Comparison of ENCODE assay signal across 1 cellular context in genomic region chr10:112739219-112739969, GRCh38.
TF ChIP-seq lines count a peak whose summit lies in the region.

No MANE protein-coding gene starts in this region.

TF ChIP-seq in HepG2, 621 proteins besides CTCF, POLR2A, EP300 and RAD21 (continued from another document and continues in another):
- TF ChIP-seq ZNF142 (CRISPR knock-in tag; IDR thresholded peaks at IDR 0.05) (no peak), KLF13 (CRISPR knock-in tag; IDR thresholded peaks at IDR 0.05) (no peak), ZBED4 (CRISPR knock-in tag; IDR thresholded peaks at IDR 0.05; ENCODE audit: borderline replicate concordance) (no peak), ZBTB38 (CRISPR knock-in tag; IDR thresholded peaks at IDR 0.05) (no peak), ZNF468 (CRISPR knock-in tag; IDR thresholded peaks at IDR 0.05) (no peak), SKIL (CRISPR knock-in tag; IDR thresholded peaks at IDR 0.05; ENCODE audit: borderline replicate concordance) (0 out of 2 replicates have a peak, but pooled peaks have one; percentile 46), MYNN (CRISPR knock-in tag; IDR thresholded peaks at IDR 0.05; ENCODE audit: low read depth) (no peak), ZNF18 (CRISPR knock-in tag; IDR thresholded peaks at IDR 0.05; ENCODE audit: insufficient replicate concordance) (peak; percentile 40), ZSCAN31 (CRISPR knock-in tag; IDR thresholded peaks at IDR 0.05; ENCODE audit: low read depth) (peak; percentile 53; the same call in 1 of the 2 replicates), DDIT3 (CRISPR knock-in tag; IDR thresholded peaks at IDR 0.05) (no peak), U2AF2 (IDR thresholded peaks at IDR 0.05; ENCODE audit: low read depth, low read length) (no peak), ZBTB21 (CRISPR knock-in tag; IDR thresholded peaks at IDR 0.05) (no peak), HINFP (CRISPR knock-in tag; IDR thresholded peaks at IDR 0.05; ENCODE audit: low read depth) (no peak), REPIN1 (CRISPR knock-in tag; IDR thresholded peaks at IDR 0.05; ENCODE audit: borderline replicate concordance, low read depth) (no peak), ZNF703 (CRISPR knock-in tag; IDR thresholded peaks at IDR 0.05; ENCODE audit: borderline replicate concordance) (no peak), STAG1 (CRISPR knock-in tag; IDR thresholded peaks at IDR 0.05) (peak; percentile 37), ZNF30 (CRISPR knock-in tag; IDR thresholded peaks at IDR 0.05) (no peak), DNMT1 (CRISPR knock-in tag; IDR thresholded peaks at IDR 0.05) (no peak), MTERF4 (CRISPR knock-in tag; IDR thresholded peaks at IDR 0.05) (no peak), SMC3 (IDR thresholded peaks at IDR 0.05; ENCODE audit: low read length) (peak; percentile 60), SP5 (CRISPR knock-in tag; IDR thresholded peaks at IDR 0.05; ENCODE audit: borderline replicate concordance, low read depth) (peak; percentile 27; the same call in 1 of the 2 replicates), KIAA2018 (CRISPR knock-in tag; IDR thresholded peaks at IDR 0.05; ENCODE audit: borderline replicate concordance) (no peak), KAT2B (IDR thresholded peaks at IDR 0.05; ENCODE audit: borderline replicate concordance, low read depth, low read length) (no peak), FIP1L1 (IDR thresholded peaks at IDR 0.05; ENCODE audit: borderline replicate concordance, insufficient read depth, low read depth, low read length) (no peak), ZNF350 (CRISPR knock-in tag; IDR thresholded peaks at IDR 0.05; ENCODE audit: borderline replicate concordance, low read depth) (no peak), MAFG (CRISPR knock-in tag; IDR thresholded peaks at IDR 0.05) (no peak), SMAD1 (CRISPR knock-in tag; IDR thresholded peaks at IDR 0.05; ENCODE audit: borderline replicate concordance, low read depth) (0 out of 2 replicates have a peak, but pooled peaks have one; percentile 10), ZFP82 (CRISPR knock-in tag; IDR thresholded peaks at IDR 0.05; ENCODE audit: borderline replicate concordance) (no peak)
